10 cellular contexts compared by ENCODE assay signal in the genomic region with DNA sequence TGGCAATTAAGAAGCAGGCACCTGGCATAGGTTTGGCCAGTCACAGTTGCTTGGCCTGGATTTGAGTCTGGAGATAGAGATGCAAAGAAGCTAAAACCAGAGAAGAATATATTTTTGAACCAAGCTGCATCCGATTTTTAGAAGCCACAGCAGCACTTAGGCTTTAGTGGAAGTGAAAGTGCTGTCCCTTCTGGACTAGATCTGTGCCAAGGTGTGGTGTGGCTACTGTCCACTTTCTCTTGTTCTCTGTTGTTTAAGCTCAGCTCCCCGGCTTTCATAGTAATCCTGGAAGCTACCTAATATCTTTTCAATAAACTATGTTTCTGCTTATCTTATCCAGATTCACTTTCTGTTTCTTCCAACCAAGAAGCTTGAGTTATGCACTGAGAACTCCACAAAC.
A peak's percentile ranks its signal among the peaks of the same experiment; 100 is the strongest.
DNase-seq lines count a peak whose midpoint lies in the region; ATAC-seq and TF ChIP-seq lines count a peak whose summit lies in the region.
"Had no signal": no experiment of that assay in that cellular context is flagged by ENCODE, and none has a peak within 500 bp of the region (broad histone marks: within the 10 kb centered on the region; RNA-seq: fewer than 3 reads in every experiment).

No MANE protein-coding gene starts in this region.

- DNase-seq in COR-L47 (lab: John Stamatoyannopoulos, UW): no peak
- no peak for DNase-seq in NAMALWA (ENCODE audit: low spot score)
- DNase-seq in heart left ventricle: no peak
- no peak for DNase-seq in type B pancreatic cell (ENCODE audit: extremely low spot score, unreplicated experiment)
- DNase-seq: central memory CD4-positive, alpha-beta T cell; NCI-H1694 had no signal

- H3K27ac Mint-ChIP-seq in activated naive CD8-positive, alpha-beta T cell: no peak overlapping the region
- H3K27ac Mint-ChIP-seq in type B pancreatic cell: no peak overlapping the region

- TF ChIP-seq POLR2A in heart left ventricle (IDR thresholded peaks at IDR 0.05): no peak

- no peaks in the 10 kb centered on the region for H3K4me1 ChIP-seq in parathyroid adenoma
- H3K4me1 ChIP-seq in heart left ventricle: peaks cover 0 to 8% (median 0%) of the 10 kb centered on the region in 12 donors

- no peak overlapping the region for H3K4me2 ChIP-seq in parathyroid adenoma (ENCODE audit: low read length)

- intact Hi-C loops in heart left ventricle (cut with DNase I): loop anchor here in 1 of 10 donors (5.0 kb wide), 1 partner anchor 426 kb away; no protein-coding TSS in a partner anchor

- H3K27me3 ChIP-seq in parathyroid adenoma (ENCODE audit: control insufficient read depth, insufficient read depth, low read length): no peaks in the 10 kb centered on the region
- no peaks in the 10 kb centered on the region for H3K27me3 ChIP-seq in heart left ventricle

- no peaks in the 10 kb centered on the region for H3K36me3 ChIP-seq in parathyroid adenoma (ENCODE audit: control insufficient read depth, insufficient read depth, low read length)
- no peaks in the 10 kb centered on the region for H3K36me3 ChIP-seq in heart left ventricle

- 51 to 66% (median 58%) methylated on average over 2 of the region's 2 CpGs for WGBS in heart left ventricle, 4 donors

- H3K4me1 Mint-ChIP-seq in activated naive CD8-positive, alpha-beta T cell (ENCODE audit: low read depth): peaks cover 9% of the 10 kb centered on the region
- H3K4me1 Mint-ChIP-seq in type B pancreatic cell (ENCODE audit: unreplicated experiment): peaks cover 18% of the 10 kb centered on the region

- H3K9ac ChIP-seq in parathyroid adenoma: no peak overlapping the region

- H3K9me3 Mint-ChIP-seq in activated naive CD8-positive, alpha-beta T cell (ENCODE audit: low read depth): no peaks in the 10 kb centered on the region
- peaks cover 8% of the 10 kb centered on the region for H3K9me3 Mint-ChIP-seq in type B pancreatic cell

- ATAC-seq in GM18868 (IDR thresholded peaks at IDR 0.05; ENCODE audit: unreplicated experiment) (peak; percentile 36), HG03060 (IDR thresholded peaks at IDR 0.05; ENCODE audit: low read depth, unreplicated experiment) (peak; percentile 22), heart left ventricle (no peak)

- TF ChIP-seq CTCF in parathyroid adenoma (IDR thresholded peaks at IDR 0.05) (no peak), heart left ventricle (IDR thresholded peaks at IDR 0.05) (no peak), type B pancreatic cell (conservative IDR thresholded peaks at IDR 0.05) (no peak)

- H3K4me3 Mint-ChIP-seq in activated naive CD8-positive, alpha-beta T cell: peak overlapping the region; percentile 21
- no peak overlapping the region for H3K4me3 Mint-ChIP-seq in type B pancreatic cell

- no peaks in the 10 kb centered on the region for H3K36me3 Mint-ChIP-seq in activated naive CD8-positive, alpha-beta T cell
- peaks cover 4% of the 10 kb centered on the region for H3K36me3 Mint-ChIP-seq in type B pancreatic cell

- H3K4me3 ChIP-seq in parathyroid adenoma (ENCODE audit: low read depth, low read length) (no peak overlapping the region), heart left ventricle (peak overlapping the region in 1 of 12 donors; percentile 10)

- no peaks in the 10 kb centered on the region for H3K79me2 ChIP-seq in parathyroid adenoma

- H3K27ac ChIP-seq in parathyroid adenoma (no peak overlapping the region), heart left ventricle (peak overlapping the region in 1 of 12 donors; percentile 33)

- peaks cover 17% of the 10 kb centered on the region for H3K27me3 Mint-ChIP-seq in activated naive CD8-positive, alpha-beta T cell
- H3K27me3 Mint-ChIP-seq in type B pancreatic cell: no peaks in the 10 kb centered on the region

- peak overlapping the region; percentile 11 for H2AFZ ChIP-seq in parathyroid adenoma

- H3K9me3 ChIP-seq in parathyroid adenoma (ENCODE audit: control insufficient read depth, low read length): no peaks in the 10 kb centered on the region
- no peaks in the 10 kb centered on the region for H3K9me3 ChIP-seq in heart left ventricle

Comparison
In these comparisons a context has a peak if more than half of its experiments do, and no peak if none do; other contexts are left out.
1. ATAC-seq: peak in GM18868 (single experiment) and HG03060 (single experiment); none in heart left ventricle (0 of 4).